ENCODE assay signal across 9 cellular contexts in the genomic region with DNA sequence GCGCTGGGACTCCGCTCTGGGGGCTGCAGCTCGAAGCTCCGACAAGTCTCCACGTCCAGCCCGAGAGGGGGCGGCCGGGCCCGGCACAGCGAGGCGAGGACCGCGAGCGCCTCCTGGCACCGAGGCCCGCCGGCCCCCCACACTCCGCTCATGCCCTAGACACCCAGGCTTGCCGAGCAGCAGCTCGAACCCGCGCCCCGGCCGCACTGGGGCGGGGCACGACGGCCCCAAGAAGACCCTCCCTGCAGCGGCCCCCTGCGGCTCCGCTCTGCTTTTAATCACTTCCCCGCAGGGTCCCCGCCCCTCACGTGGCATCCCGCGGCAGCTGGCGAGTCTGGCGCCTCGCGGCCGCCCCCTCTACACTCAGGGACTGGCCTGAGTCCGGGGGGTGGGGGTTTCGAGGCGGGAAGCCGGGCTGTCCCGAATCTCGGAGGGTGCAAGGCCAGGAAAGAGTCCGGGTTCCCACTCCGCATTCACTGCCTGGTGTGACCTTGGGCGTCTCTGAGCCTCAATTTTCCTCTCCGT. TPM values are rescaled to one million over a fixed set of nuclear protein-coding genes. Genes with fewer than 3 reads are reported as not detected.
DNase-seq lines count a peak whose midpoint lies in the region; TF ChIP-seq lines count a peak whose summit lies in the region.
"Had no signal": no experiment of that assay in that cellular context is flagged by ENCODE, and none has a peak within 500 bp of the region (broad histone marks: within the 10 kb centered on the region; RNA-seq: fewer than 3 reads in every experiment).

A gene with protein sequence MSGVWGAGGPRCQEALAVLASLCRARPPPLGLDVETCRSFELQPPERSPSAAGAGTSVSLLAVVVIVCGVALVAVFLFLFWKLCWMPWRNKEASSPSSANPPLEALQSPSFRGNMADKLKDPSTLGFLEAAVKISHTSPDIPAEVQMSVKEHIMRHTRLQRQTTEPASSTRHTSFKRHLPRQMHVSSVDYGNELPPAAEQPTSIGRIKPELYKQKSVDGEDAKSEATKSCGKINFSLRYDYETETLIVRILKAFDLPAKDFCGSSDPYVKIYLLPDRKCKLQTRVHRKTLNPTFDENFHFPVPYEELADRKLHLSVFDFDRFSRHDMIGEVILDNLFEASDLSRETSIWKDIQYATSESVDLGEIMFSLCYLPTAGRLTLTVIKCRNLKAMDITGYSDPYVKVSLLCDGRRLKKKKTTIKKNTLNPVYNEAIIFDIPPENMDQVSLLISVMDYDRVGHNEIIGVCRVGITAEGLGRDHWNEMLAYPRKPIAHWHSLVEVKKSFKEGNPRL (minus strand): TSS at position 249 of the 525 bp plus-strand sequence. CDS start 97 bp downstream, at position 152.

- H3K4me3 ChIP-seq in coronary artery, result peak within 1 kb of the TSS; percentile 64
- H3K4me3 ChIP-seq in urinary bladder (ENCODE audit: low read depth, low read length), result peak within 1 kb of the TSS; percentile 31
- H3K4me3 ChIP-seq in uterus, result peak within 1 kb of the TSS in 1 of 2 donors; percentile 17

- under 1% methylated on average over 50 of the region's 50 CpGs for WGBS in urinary bladder

- CTCF ChIA-PET in activated naive CD4-positive, alpha-beta T cell treated with anti-CD3 and anti-CD28 coated beads, Interleukin-2, amount 10 ng/mL, durations not matched to agents 7 days and 5 days (lab: Charles Lee), result no interaction called here

- H3K27ac ChIP-seq in coronary artery (no peak within 1 kb of the TSS), urinary bladder (ENCODE audit: low read depth) (no peak within 1 kb of the TSS), uterus (no peak within 1 kb of the TSS)

- H3K9me3 Mint-ChIP-seq in activated naive CD4-positive, alpha-beta T cell treated with anti-CD3 and anti-CD28 coated beads, Interleukin-2, amount 10 ng/mL, durations not matched to agents 7 days and 5 days, result no peaks in the 10 kb centered on the region

- peaks cover 2% of the 10 kb centered on the region for H3K4me1 ChIP-seq in urinary bladder (ENCODE audit: insufficient read depth)
- peaks cover 0 to 20% of the 10 kb centered on the region in 2 donors for H3K4me1 ChIP-seq in uterus

- TF ChIP-seq POLR2A in uterus (IDR thresholded peaks at IDR 0.05), result no peak

- no peak within 1 kb of the TSS for H3K27ac Mint-ChIP-seq in activated naive CD4-positive, alpha-beta T cell treated with anti-CD3 and anti-CD28 coated beads, Interleukin-2, amount 10 ng/mL, durations not matched to agents 7 days and 5 days

- intact Hi-C loops in uterus (cut with DNase I; ENCODE audit: low total_unique reads), result no loop called here

- peaks cover 8% of the 10 kb centered on the region for H3K4me1 Mint-ChIP-seq in activated naive CD4-positive, alpha-beta T cell treated with anti-CD3 and anti-CD28 coated beads, Interleukin-2, amount 10 ng/mL, durations not matched to agents 7 days and 5 days

- no peak for DNase-seq in activated naive CD4-positive, alpha-beta T cell treated with anti-CD3 and anti-CD28 coated beads, Interleukin-2, amount 10 ng/mL, durations not matched to agents 7 days and 5 days
- no peak for DNase-seq in activated naive CD4-positive, alpha-beta T cell (lab: John Stamatoyannopoulos, UW)
- DNase-seq in coronary artery (ENCODE audit: low spot score), result no peak
- DNase-seq in myocyte (ENCODE audit: low read depth), result peak; percentile 19
- no peak for DNase-seq in globus pallidus (ENCODE audit: low spot score)
- DNase-seq in uterus, result no peak
- DNase-seq in GM10266 (ENCODE audit: extremely low spot score), result no peak
- DNase-seq: GF-D8 had no signal

- no peaks in the 10 kb centered on the region for H3K9me3 ChIP-seq in uterus

- H3K36me3 ChIP-seq in urinary bladder (ENCODE audit: insufficient read depth) (no peaks in the 10 kb centered on the region), uterus (no peaks in the 10 kb centered on the region)

- H3K27me3 ChIP-seq in uterus, result peaks cover 27 to 48% of the 10 kb centered on the region in 2 donors

- H3K27me3 Mint-ChIP-seq in activated naive CD4-positive, alpha-beta T cell treated with anti-CD3 and anti-CD28 coated beads, Interleukin-2, amount 10 ng/mL, durations not matched to agents 7 days and 5 days, result peaks cover 97% of the 10 kb centered on the region

- H3K36me3 Mint-ChIP-seq in activated naive CD4-positive, alpha-beta T cell treated with anti-CD3 and anti-CD28 coated beads, Interleukin-2, amount 10 ng/mL, durations not matched to agents 7 days and 5 days, result no peaks in the 10 kb centered on the region

- no peak for TF ChIP-seq CTCF in coronary artery (IDR thresholded peaks at IDR 0.05)
- no peak for TF ChIP-seq CTCF in uterus (IDR thresholded peaks at IDR 0.05)
- TF ChIP-seq CTCF in GM10266 (IDR thresholded peaks at IDR 0.05; ENCODE audit: control insufficient read depth, insufficient read depth, low read depth, missing control alignments), result no peak

- H3K4me3 Mint-ChIP-seq in activated naive CD4-positive, alpha-beta T cell treated with anti-CD3 and anti-CD28 coated beads, Interleukin-2, amount 10 ng/mL, durations not matched to agents 7 days and 5 days, result peak within 1 kb of the TSS; percentile 8

RNA-seq across cellular contexts. Expression of the gene that starts here (rescaled TPM):
- total RNA-seq in myocyte (1.0 and 1.4 TPM in 2 replicates), urinary bladder (0.37 TPM), uterus (under 1 TPM in 2 of 4 donors, not detected in 2; 0.29 to 0.55 TPM)
- 0.55 TPM for polyA plus RNA-seq in myocyte (2012)
- 0.14 TPM for polyA plus RNA-seq in urinary bladder
